9 cellular contexts compared by ENCODE assay signal in genomic region chr2:203841654-203842053, GRCh38. TPM values are rescaled to one million over a fixed set of nuclear protein-coding genes. Genes with fewer than 3 reads are reported as not detected.
"Had no signal": no experiment of that assay in that cellular context is flagged by ENCODE, and none has a peak within 500 bp of the region (broad histone marks: within the 10 kb centered on the region; RNA-seq: fewer than 3 reads in every experiment).

No MANE protein-coding gene starts in this region.

- H3K4me3 ChIP-seq: GM12878 had no signal

- DNase-seq: GDM1, GF-D8 had no signal

- ATAC-seq: GM12878 had no signal

- FAIRE-seq: G401.6, GM12878, GM12891, GM12892, GM18507, GM19239 had no signal

RNA-seq across cellular contexts. Expression of gene CTLA4, which starts 25.9 kb away (rescaled TPM):
- total RNA-seq: G401, GM12878 had no signal
- polyA plus RNA-seq: GM12878 had no signal
